27 cellular contexts compared by ENCODE assay signal in the genomic region with DNA sequence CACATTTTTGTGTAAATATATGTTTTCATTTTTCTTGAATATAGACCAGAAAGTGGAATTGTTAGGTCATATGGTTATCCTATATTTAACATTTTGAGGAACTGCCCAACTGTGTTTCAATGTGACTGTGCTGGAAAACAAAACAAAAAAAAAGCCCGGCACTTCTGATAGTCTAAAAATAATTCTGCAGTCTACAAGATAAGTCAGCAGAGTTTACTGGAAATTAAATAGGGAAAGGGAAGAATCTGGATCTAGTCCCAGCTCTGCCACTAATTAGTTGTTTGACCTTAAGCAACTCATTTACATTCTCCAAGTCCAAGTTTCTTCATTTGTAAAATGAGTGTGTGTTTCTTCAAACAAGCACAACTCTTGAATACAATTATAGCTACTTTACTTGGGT.
A peak's percentile ranks its signal among the peaks of the same experiment; 100 is the strongest.
DNase-seq lines count a peak whose midpoint lies in the region; ATAC-seq and TF ChIP-seq lines count a peak whose summit lies in the region.
"Had no signal": no experiment of that assay in that cellular context is flagged by ENCODE, and none has a peak within 500 bp of the region (broad histone marks: within the 10 kb centered on the region; RNA-seq: fewer than 3 reads in every experiment).

No MANE protein-coding gene starts in this region.

- no peaks in the 10 kb centered on the region for H3K79me2 ChIP-seq in OCI-LY1 (ENCODE audit: insufficient read depth, low read length)

- CTCF ChIA-PET in activated naive CD4-positive, alpha-beta T cell treated with anti-CD3 and anti-CD28 coated beads, Interleukin-2, amount 10 ng/mL, durations not matched to agents 7 days and 5 days (lab: Charles Lee) = no interaction called here

- no peaks in the 10 kb centered on the region for H3K27me3 ChIP-seq in OCI-LY1 (ENCODE audit: insufficient read depth, low read length)
- H3K27me3 ChIP-seq in left ventricle myocardium inferior (ENCODE audit: low read depth) = no peaks in the 10 kb centered on the region
- H3K27me3 ChIP-seq: breast epithelium had no signal

- H3K4me1 Mint-ChIP-seq in activated naive CD4-positive, alpha-beta T cell treated with anti-CD3 and anti-CD28 coated beads, Interleukin-2, amount 10 ng/mL, durations not matched to agents 7 days and 5 days = peaks cover 71% of the 10 kb centered on the region

- H3F3A ChIP-seq in OCI-LY1 (ENCODE audit: insufficient read depth, low read length) = no peaks in the 10 kb centered on the region; the same call in 1 of the 2 replicates

- DNase-seq in activated naive CD4-positive, alpha-beta T cell treated with anti-CD3 and anti-CD28 coated beads, Interleukin-2, amount 10 ng/mL, durations not matched to agents 7 days and 5 days = no peak
- no peak for DNase-seq in activated naive CD4-positive, alpha-beta T cell treated with anti-CD3 and anti-CD28 coated beads, Interleukin-2, amount 50 U/mL, for 72 hours (ENCODE audit: low spot score in 2 of 2)
- DNase-seq in left ventricle myocardium inferior = no peak
- peak; percentile 46 for DNase-seq in renal cortical epithelial cell (ENCODE audit: low read depth)
- no peak for DNase-seq in activated CD8-positive, alpha-beta memory T cell treated with anti-CD3 and anti-CD28 coated beads, Interleukin-2, amount 50 U/mL, for 48 hours
- DNase-seq in activated gamma-delta T cell (lab: John Stamatoyannopoulos, UW) = no peak
- DNase-seq in activated T-cell treated with anti-CD3 and anti-CD28 coated beads, Interleukin-2, amount 50 U/mL, for 48 hours = no peak
- DNase-seq: activated CD4-positive, alpha-beta T cell treated with anti-CD3 and anti-CD28 coated beads for 1 hour; activated CD8-positive, alpha-beta T cell treated with anti-CD3 and anti-CD28 coated beads, Interleukin-2, amount 10 ng/mL, durations not matched to agents 7 days and 5 days; activated gamma-delta T cell treated with Interleukin-2 at 50 U/mL for 16 hours; activated T-cell treated with anti-CD3 and anti-CD28 coated beads for 4 hours; amygdala; effector CD8-positive, alpha-beta T cell; GDM1; IMR-90; mesendoderm; NCI-H1092; NCI-H187 treated with DMSO at 0.1 percent for 48 hours; NCI-H526 treated with DMSO at 0.1 percent for 48 hours; psoas muscle had no signal

- peaks cover 18% of the 10 kb centered on the region for H3K4me1 ChIP-seq in OCI-LY1 (ENCODE audit: insufficient read depth, low read length, severe bottlenecking)
- H3K4me1 ChIP-seq in left ventricle myocardium inferior = peaks cover 21% of the 10 kb centered on the region
- H3K4me1 ChIP-seq: breast epithelium, psoas muscle had no signal

- no peaks in the 10 kb centered on the region for H3K9me2 ChIP-seq in OCI-LY1 (ENCODE audit: low read depth, low read length)

- H4K20me1 ChIP-seq in OCI-LY1 (ENCODE audit: insufficient read depth, low read length) = no peaks in the 10 kb centered on the region

- TF ChIP-seq CTCF in OCI-LY1 (IDR thresholded peaks at IDR 0.05; ENCODE audit: low read length) = no peak
- TF ChIP-seq CTCF in left ventricle myocardium inferior (IDR thresholded peaks at IDR 0.05; ENCODE audit: borderline replicate concordance) = no peak

- H2AFZ ChIP-seq in OCI-LY1 (ENCODE audit: low read length) = peak overlapping the region; percentile 12; the same call in 1 of the 2 replicates

- no peak overlapping the region for H3K27ac ChIP-seq in OCI-LY1 (ENCODE audit: low read depth, low read length, poor library complexity, severe bottlenecking)
- peak overlapping the region; percentile 71 for H3K27ac ChIP-seq in left ventricle myocardium inferior (replicated peaks)
- H3K27ac ChIP-seq: breast epithelium, epithelial cell of prostate, psoas muscle, RWPE1, SK-N-MC, thoracic aorta had no signal

- H3K27ac Mint-ChIP-seq in activated naive CD4-positive, alpha-beta T cell treated with anti-CD3 and anti-CD28 coated beads, Interleukin-2, amount 10 ng/mL, durations not matched to agents 7 days and 5 days = peak overlapping the region; percentile 80
- H3K27ac Mint-ChIP-seq in activated naive CD4-positive, alpha-beta T cell treated with anti-CD3 and anti-CD28 coated beads, Interleukin-2, amount 50 U/mL, for 72 hours = no peak overlapping the region
- H3K27ac Mint-ChIP-seq: T-helper 1 cell treated with Interleukin-12 subunit alpha and Interleukin-12 subunit beta and Interleukin-4 antibody, amounts not matched to agents 30 μg/mL and 1 μg/mL, for 36 hours had no signal

- no peaks in the 10 kb centered on the region for H3K27me3 Mint-ChIP-seq in activated naive CD4-positive, alpha-beta T cell treated with anti-CD3 and anti-CD28 coated beads, Interleukin-2, amount 10 ng/mL, durations not matched to agents 7 days and 5 days

- peaks cover 22% of the 10 kb centered on the region for H3K9me3 Mint-ChIP-seq in activated naive CD4-positive, alpha-beta T cell treated with anti-CD3 and anti-CD28 coated beads, Interleukin-2, amount 10 ng/mL, durations not matched to agents 7 days and 5 days
- H3K9me3 Mint-ChIP-seq in activated naive CD4-positive, alpha-beta T cell treated with anti-CD3 and anti-CD28 coated beads, Interleukin-2, amount 50 U/mL, for 72 hours = peaks cover 8 to 21% of the 10 kb centered on the region in 2 donors

- H3K4me3 ChIP-seq in OCI-LY1 (ENCODE audit: low read depth, low read length, poor library complexity, severe bottlenecking) (no peak overlapping the region), left ventricle myocardium inferior (no peak overlapping the region)
- H3K4me3 ChIP-seq: breast epithelium, psoas muscle, SK-N-MC, thoracic aorta had no signal

- H3K9me3 ChIP-seq in OCI-LY1 (ENCODE audit: low read length) = peaks cover 8% of the 10 kb centered on the region; the same call in 1 of the 2 replicates
- no peaks in the 10 kb centered on the region for H3K9me3 ChIP-seq in left ventricle myocardium inferior (replicated peaks)
- H3K9me3 ChIP-seq: psoas muscle, thoracic aorta had no signal

- intact Hi-C loops in left ventricle myocardium inferior (cut with micrococcal nuclease) = no loop called here

- peaks cover 30% of the 10 kb centered on the region for H3K36me3 Mint-ChIP-seq in activated naive CD4-positive, alpha-beta T cell treated with anti-CD3 and anti-CD28 coated beads, Interleukin-2, amount 10 ng/mL, durations not matched to agents 7 days and 5 days
- H3K36me3 Mint-ChIP-seq in activated naive CD4-positive, alpha-beta T cell treated with anti-CD3 and anti-CD28 coated beads, Interleukin-2, amount 50 U/mL, for 72 hours = peaks cover 13 to 23% of the 10 kb centered on the region in 2 donors

- no peak overlapping the region for H3K9ac ChIP-seq in OCI-LY1 (ENCODE audit: low read length)

- ATAC-seq in activated naive CD4-positive, alpha-beta T cell treated with anti-CD3 and anti-CD28 coated beads, Interleukin-2, amount 50 U/mL, for 72 hours = no peak
- ATAC-seq: psoas muscle had no signal

- no peaks in the 10 kb centered on the region for H3K36me3 ChIP-seq in OCI-LY1 (ENCODE audit: insufficient read depth, low read length)
- H3K36me3 ChIP-seq in left ventricle myocardium inferior = no peaks in the 10 kb centered on the region
- H3K36me3 ChIP-seq: breast epithelium, thoracic aorta had no signal

- H3K4me3 Mint-ChIP-seq in activated naive CD4-positive, alpha-beta T cell treated with anti-CD3 and anti-CD28 coated beads, Interleukin-2, amount 10 ng/mL, durations not matched to agents 7 days and 5 days = no peak overlapping the region
- H3K4me3 Mint-ChIP-seq: activated CD8-positive, alpha-beta T cell treated with anti-CD3 and anti-CD28 coated beads, Interleukin-2, amount 10 ng/mL, durations not matched to agents 7 days and 5 days; T-helper 1 cell treated with Interleukin-12 subunit alpha and Interleukin-12 subunit beta and Interleukin-4 antibody, amounts not matched to agents 30 μg/mL and 1 μg/mL, for 36 hours had no signal

- no peak overlapping the region for H3K4me2 ChIP-seq in OCI-LY1 (ENCODE audit: low read length)
